ENCODE assay signal across 1 cellular context in genomic region chr14:76717508-76717907, GRCh38.
A peak's percentile ranks its signal among the peaks of the same experiment; 100 is the strongest.
TF ChIP-seq lines count a peak whose summit lies in the region.

No MANE protein-coding gene starts in this region.

TF ChIP-seq in K562, 482 proteins besides CTCF, POLR2A, EP300 and RAD21:
- peak; percentile 40; the same call in 1 of the 2 replicates for TF ChIP-seq MGA (IDR thresholded peaks at IDR 0.05)
- no peak for TF ChIP-seq ZBTB43 (CRISPR knock-in tag; IDR thresholded peaks at IDR 0.05)
TF ChIP-seq in K562: peak in this region for 1.
